In genomic region chr10:33381897-33382578, GRCh38 we compare ENCODE assay signal across 17 cellular contexts. TPM values are rescaled to one million over a fixed set of nuclear protein-coding genes. Genes with fewer than 3 reads are reported as not detected.
DNase-seq lines count a peak whose midpoint lies in the region; ATAC-seq, FAIRE-seq and TF ChIP-seq lines count a peak whose summit lies in the region.
"Had no signal": no experiment of that assay in that cellular context is flagged by ENCODE, and none has a peak within 500 bp of the region (broad histone marks: within the 10 kb centered on the region; RNA-seq: fewer than 3 reads in every experiment).

No MANE protein-coding gene starts in this region.

- H3K36me3 ChIP-seq in H1 (ENCODE audit: control insufficient read depth in 2 of 4, insufficient read depth in 4 of 4, low read length in 3 of 4) = no peaks in the 10 kb centered on the region
- H3K36me3 ChIP-seq in right lobe of liver = no peaks in the 10 kb centered on the region
- H3K36me3 ChIP-seq: BLaER1 treated with 17β-estradiol and CSF1 and Interleukin-3, amounts not matched to agents 10 nM and 100 nM; heart left ventricle; lower lobe of right lung; pancreas; upper lobe of left lung had no signal

- H2BK5ac ChIP-seq in H1 (ENCODE audit: low read depth, low read length) = no peak overlapping the region

- H2AFZ ChIP-seq in H1 (ENCODE audit: low read length) = no peak overlapping the region

- TF ChIP-seq CTCF in AG04449 (IDR thresholded peaks at IDR 0.05; ENCODE audit: insufficient read depth, low read length, missing control alignments) = no peak
- no peak for TF ChIP-seq CTCF in H1 (IDR thresholded peaks at IDR 0.05; ENCODE audit: control extremely low read depth in 1 of 3, insufficient read depth in 1 of 3, low read depth in 1 of 3, low read length in 3 of 3)
- TF ChIP-seq CTCF in right lobe of liver (IDR thresholded peaks at IDR 0.05) = no peak

- no peak overlapping the region for H3K56ac ChIP-seq in H1 (replicated peaks; ENCODE audit: insufficient read length, low read depth, low read length)

- H2AK5ac ChIP-seq in H1 (ENCODE audit: low read depth, low read length) = no peak overlapping the region

- peaks cover 0 to 10% (median 1%) of the 10 kb centered on the region in 4 experiments; a peak in 2 of 7 replicates for H3K4me1 ChIP-seq in H1 (replicated peaks in 1 of 4; ENCODE audit: control insufficient read depth in 3 of 4, insufficient read depth in 4 of 4, low read length in 3 of 4)
- peaks cover 0 to 10% (median 4%) of the 10 kb centered on the region in 4 donors for H3K4me1 ChIP-seq in right lobe of liver
- H3K4me1 ChIP-seq: lower lobe of right lung, pancreas, upper lobe of left lung had no signal

- H3K27me3 ChIP-seq in H1 (replicated peaks in 1 of 4; ENCODE audit: control insufficient read depth in 3 of 4, extremely low read depth in 1 of 4, insufficient read depth in 3 of 4, low read length in 3 of 4) (no peaks in the 10 kb centered on the region), right lobe of liver (no peaks in the 10 kb centered on the region)
- H3K27me3 ChIP-seq: BLaER1 treated with 17β-estradiol and CSF1 and Interleukin-3, amounts not matched to agents 10 nM and 100 nM; heart left ventricle; pancreas; upper lobe of left lung had no signal

- no peak for TF ChIP-seq RAD21 in H1 (IDR thresholded peaks at IDR 0.05 in 1 of 2, conservative IDR thresholded peaks at IDR 0.05 in 1 of 2; ENCODE audit: low read depth in 2 of 2, low read length in 2 of 2)

- H4K91ac ChIP-seq in H1 (replicated peaks; ENCODE audit: insufficient read length, low read length) = no peak overlapping the region

- H2BK15ac ChIP-seq in H1 (ENCODE audit: low read length) = no peak overlapping the region

- no peak overlapping the region for H4K8ac ChIP-seq in H1 (ENCODE audit: extremely low read depth, insufficient read depth, low read length)

- intact Hi-C loops in right lobe of liver (cut with DNase I) = no loop called here

- TF ChIP-seq EP300 in H1 (IDR thresholded peaks at IDR 0.05; ENCODE audit: borderline replicate concordance in 1 of 2, low read depth in 2 of 2, low read length in 2 of 2) = no peak

- no peak overlapping the region for H2BK20ac ChIP-seq in H1 (ENCODE audit: low read length)

- no peaks in the 10 kb centered on the region for H3K9me3 ChIP-seq in H1 (ENCODE audit: insufficient read depth in 2 of 2, low read depth in 1 of 2, low read length in 1 of 2)
- H3K9me3 ChIP-seq in right lobe of liver = no peaks in the 10 kb centered on the region
- H3K9me3 ChIP-seq: BLaER1 treated with 17β-estradiol and CSF1 and Interleukin-3, amounts not matched to agents 10 nM and 100 nM; heart left ventricle; lower lobe of right lung; pancreas; upper lobe of left lung had no signal

- H3K79me1 ChIP-seq in H1 (ENCODE audit: low read depth, low read length) = no peaks in the 10 kb centered on the region

- FAIRE-seq in H1 (lab: Jason Lieb, UNC) = peak; percentile 68
- FAIRE-seq: HTR-8/SVneo, pancreas had no signal

- CTCF ChIA-PET in AG04449 (lab: Yijun Ruan, JAX) = interaction anchor here (1.2 to 1.3 kb wide), 2 partner anchors 49 to 52 kb away, joined by 3 to 4 read pairs; no protein-coding TSS in a partner anchor
- CTCF ChIA-PET in H1 (lab: Charles Lee; ENCODE audit: partially characterized antibody) = interaction anchor here (0.7 kb wide), 1 partner anchor 15 kb away, joined by 3 read pairs; no protein-coding TSS in a partner anchor

- ATAC-seq in right lobe of liver (peak; percentile 89 to 95 (median 92)), HG02623 (IDR thresholded peaks at IDR 0.05; ENCODE audit: unreplicated experiment) (no peak)
- ATAC-seq: activated T-cell treated with anti-CD3 and anti-CD28 coated beads, Interleukin-2, amount 50 U/mL, for 4 hours; lower lobe of right lung had no signal

- no peaks in the 10 kb centered on the region for H3K79me2 ChIP-seq in H1 (ENCODE audit: control insufficient read depth in 1 of 2, insufficient read depth in 2 of 2, low read length in 2 of 2)

- no peak overlapping the region for H4K5ac ChIP-seq in H1 (ENCODE audit: insufficient read length, low read depth, low read length)

- no peak overlapping the region for H2BK120ac ChIP-seq in H1 (replicated peaks; ENCODE audit: low read depth, low read length)

- H3K23me2 ChIP-seq in H1 (ENCODE audit: low read depth, low read length) = no peaks in the 10 kb centered on the region

- H3K4me2 ChIP-seq in H1 (ENCODE audit: insufficient read depth in 1 of 2, low read depth in 2 of 2, low read length in 2 of 2) = no peak overlapping the region

- 86% methylated on average over 7 of the region's 7 CpGs; no CpG with 5 or more reads in 1 of the 2 experiments for WGBS in H1 (ENCODE audit: extremely low coverage in 1 of 2, insufficient coverage in 1 of 2, insufficient read length in 1 of 2, insufficient replicate concordance in 2 of 2, low coverage in 1 of 2, low lambda C conversion rate in 2 of 2, missing lambda C conversion rate in 1 of 2), 2 experiments
- 45% methylated on average over 7 of the region's 7 CpGs for WGBS in right lobe of liver (ENCODE audit: insufficient coverage, low coverage, low lambda C conversion rate, missing lambda C conversion rate)

- H3K9ac ChIP-seq in H1 (replicated peaks in 1 of 4; ENCODE audit: extremely low read depth in 1 of 4, low read depth in 3 of 4, low read length in 3 of 4) = no peak overlapping the region
- H3K9ac ChIP-seq: BLaER1 treated with 17β-estradiol and CSF1 and Interleukin-3, amounts not matched to agents 10 nM and 100 nM had no signal

- no peak overlapping the region for H2BK12ac ChIP-seq in H1 (ENCODE audit: low read depth, low read length)

- DNase-seq in AG04449 (ENCODE audit: low read depth, low spot score) (peak; percentile 90), HCEC 1CT (peak; percentile 89), H1 (ENCODE audit: low read depth in 1 of 2, low spot score in 2 of 2) (no peak), right lobe of liver (peak in 1 of 3 donors; percentile 60), NCI-H2081 (lab: John Stamatoyannopoulos, UW) (no peak), Kasumi-1 (lab: John Stamatoyannopoulos, UW) (no peak), H4 (ENCODE audit: low spot score) (no peak)
- DNase-seq: activated CD4-positive, alpha-beta T cell treated with anti-CD3 and anti-CD28 coated beads for 4 hours; activated T-cell treated with anti-CD3 and anti-CD28 coated beads, Interleukin-2, amount 50 U/mL, for 4 hours; heart left ventricle; lower lobe of right lung; NCI-H446 treated with DMSO at 0.1 percent for 48 hours; pancreas; upper lobe of left lung had no signal

- TF ChIP-seq POLR2A in H1 (IDR thresholded peaks at IDR 0.05; ENCODE audit: control extremely low read depth in 1 of 2, low read depth in 2 of 2, low read length in 2 of 2) = no peak
- TF ChIP-seq POLR2A in right lobe of liver (IDR thresholded peaks at IDR 0.05) = no peak

- H3K4me3 ChIP-seq in AG04449 (ENCODE audit: low read depth, low read length) (no peak overlapping the region), H1 (ENCODE audit: extremely low read depth in 1 of 4, insufficient read depth in 2 of 4, low read depth in 3 of 4, low read length in 4 of 4) (no peak overlapping the region), right lobe of liver (no peak overlapping the region)
- H3K4me3 ChIP-seq: BLaER1 treated with 17β-estradiol and CSF1 and Interleukin-3, amounts not matched to agents 10 nM and 100 nM; heart left ventricle; lower lobe of right lung; pancreas; upper lobe of left lung had no signal

- H4K20me1 ChIP-seq in H1 (replicated peaks in 1 of 2; ENCODE audit: control insufficient read depth in 1 of 2, insufficient read depth in 2 of 2, low read length in 2 of 2) = no peaks in the 10 kb centered on the region
- H4K20me1 ChIP-seq: BLaER1 treated with 17β-estradiol and CSF1 and Interleukin-3, amounts not matched to agents 10 nM and 100 nM had no signal

- H3K27ac ChIP-seq in H1 (ENCODE audit: low read depth, low read length) (no peak overlapping the region), right lobe of liver (peak overlapping the region in 1 of 3 donors; percentile 18)
- H3K27ac ChIP-seq: BLaER1 treated with 17β-estradiol and CSF1 and Interleukin-3, amounts not matched to agents 10 nM and 100 nM; heart left ventricle; lower lobe of right lung; pancreas; upper lobe of left lung had no signal

- H3K4ac ChIP-seq in H1 (replicated peaks; ENCODE audit: insufficient read length, low read depth, low read length) = no peak overlapping the region

- H3K14ac ChIP-seq in H1 (ENCODE audit: insufficient read length) = no peak overlapping the region

- H3K23ac ChIP-seq in H1 (ENCODE audit: insufficient read length) = no peak overlapping the region

- POLR2A ChIA-PET in AG04449 (lab: Yijun Ruan, JAX) = interaction anchor here (0.5 to 2.3 kb wide), 4 partner anchors 31 to 247 kb away, joined by 3 to 8 read pairs (median 6); partner anchors contain the start of gene NRP1
- POLR2A ChIA-PET in H1 (lab: Charles Lee; ENCODE audit: partially characterized antibody) = no interaction called here

- H3K18ac ChIP-seq in H1 (ENCODE audit: extremely low read depth, low read length) = no peak overlapping the region

TF ChIP-seq in H1, 55 proteins besides CTCF, POLR2A, EP300 and RAD21:
- TF ChIP-seq POLR2AphosphoS5 (IDR thresholded peaks at IDR 0.05; ENCODE audit: low read depth, low read length) (no peak), SAP30 (IDR thresholded peaks at IDR 0.05; ENCODE audit: insufficient read depth, insufficient replicate concordance, low read length) (no peak), RNF2 (IDR thresholded peaks at IDR 0.05; ENCODE audit: borderline replicate concordance, low read depth, low read length, missing control alignments, poor library complexity, severe bottlenecking) (no peak), CEBPB (IDR thresholded peaks at IDR 0.05; ENCODE audit: low read depth, low read length) (no peak), ZNF274 (IDR thresholded peaks at IDR 0.05; ENCODE audit: borderline replicate concordance, extremely low read depth, low read length) (no peak)

RNA-seq across cellular contexts. Expression of gene NRP1, which starts 47.6 kb away (rescaled TPM):
- 2.1 TPM in 2 replicates for total RNA-seq in H1 (2021; fragmentation: NEBNext Ultra II Directional; extraction: Animal tissue kit (Norgen Biotek cat#: 25700))
- polyA plus RNA-seq in H1 (2011; rRNA removed) = 1.2 TPM in 2 replicates
- 1.6 TPM for polyA plus RNA-seq in H1 (2011; cell fraction: cytosol; rRNA removed)
- polyA plus RNA-seq in H1 (2011; cell fraction: nucleus; rRNA removed) = 2.5 TPM
- polyA plus RNA-seq in H1 (2012, experiment 1 of 2) = 1.7 to 4.5 TPM (median 3.1 TPM) in 4 replicates
- 1.0 TPM for polyA plus RNA-seq in H1 (2012, experiment 2 of 2)
- 3.4 TPM for polyA plus RNA-seq in H1 (2013, experiment 1 of 2)
- polyA plus RNA-seq in H1 (2013, experiment 2 of 2) = 3.5 TPM
- 2.7 and 3.0 TPM in 2 replicates for polyA minus RNA-seq in H1 (2011; rRNA and poly(A)+ RNA removed)
- polyA minus RNA-seq in H1 (2011; cell fraction: cytosol; rRNA and poly(A)+ RNA removed) = 4.5 TPM
- polyA minus RNA-seq in H1 (2011; cell fraction: nucleus; rRNA and poly(A)+ RNA removed) = 4.5 TPM
- total RNA-seq in right lobe of liver = 10 to 100 TPM; 14.7 to 61.7 (median 29.5) TPM
- total RNA-seq in H4 (2014; rRNA removed; shearing (Covaris generic)) = 34.9 and 39.6 TPM in 2 replicates

Comparison
In these comparisons a context has a peak if more than half of its experiments do, and no peak if none do; other contexts are left out.
1. DNase-seq: peak in AG04449 (single experiment) and HCEC 1CT (single experiment); none in H1 (0 of 2), NCI-H2081 (0 of 2), Kasumi-1 (0 of 2) and H4 (single experiment).